19 cellular contexts compared by ENCODE assay signal in genomic region chr10:74926791-74927585, GRCh38.
A peak's percentile ranks its signal among the peaks of the same experiment; 100 is the strongest.
DNase-seq lines count a peak whose midpoint lies in the region; ATAC-seq and TF ChIP-seq lines count a peak whose summit lies in the region.
"Had no signal": no experiment of that assay in that cellular context is flagged by ENCODE, and none has a peak within 500 bp of the region (broad histone marks: within the 10 kb centered on the region; RNA-seq: fewer than 3 reads in every experiment).

No MANE protein-coding gene starts in this region.

- DNase-seq in NCI-H526 (lab: John Stamatoyannopoulos, UW) (peak; percentile 16 to 48), caudate nucleus (lab: John Stamatoyannopoulos, UW) (peak in 9 of 61 donors; percentile 7 to 33 (median 14)), mucosa of descending colon (no peak), suprapubic skin (ENCODE audit: low spot score in 2 of 2) (no peak), Right ventricle myocardium superior (no peak), dermis blood vessel endothelial cell (no peak), A172 (ENCODE audit: low spot score) (no peak), osteocyte (ENCODE audit: extremely low spot score, unreplicated experiment) (no peak)
- DNase-seq: activated CD8-positive, alpha-beta memory T cell treated with anti-CD3 and anti-CD28 coated beads for 24 hours; amniotic stem cell; colonic mucosa; DMS53; H7; NCI-H510A; stimulated activated naive CD4-positive, alpha-beta T cell had no signal

- H3K4me1 ChIP-seq in mucosa of descending colon (ENCODE audit: low read depth) = peaks cover 16% of the 10 kb centered on the region
- peaks cover 69% of the 10 kb centered on the region for H3K4me1 ChIP-seq in suprapubic skin
- H3K4me1 ChIP-seq: colonic mucosa had no signal

- no peaks in the 10 kb centered on the region for H3K27me3 Mint-ChIP-seq in osteocyte (ENCODE audit: unreplicated experiment)

- H3K27me3 ChIP-seq in suprapubic skin = no peaks in the 10 kb centered on the region
- H3K27me3 ChIP-seq: BLaER1 treated with 17β-estradiol and CSF1 and Interleukin-3, amounts not matched to agents 10 nM and 100 nM; colonic mucosa had no signal

- H3K27ac ChIP-seq in caudate nucleus (ENCODE audit: low read depth, low read length) (peak overlapping the region; percentile 83), suprapubic skin (peak overlapping the region; percentile 25)
- H3K27ac ChIP-seq: BLaER1 treated with 17β-estradiol and CSF1 and Interleukin-3, amounts not matched to agents 10 nM and 100 nM; colonic mucosa; VCaP had no signal

- WGBS in suprapubic skin = 77% methylated on average over 4 of the region's 4 CpGs

- TF ChIP-seq EP300 in suprapubic skin (IDR thresholded peaks at IDR 0.05) = no peak

- intact Hi-C loops in mucosa of descending colon (cut with DNase I, micrococcal nuclease) (no loop called here), Right ventricle myocardium superior (cut with DNase I) (no loop called here)

- H3K4me1 Mint-ChIP-seq in osteocyte (ENCODE audit: unreplicated experiment) = peaks cover 52% of the 10 kb centered on the region

- H3K4me3 ChIP-seq in mucosa of descending colon (no peak overlapping the region), suprapubic skin (no peak overlapping the region)
- H3K4me3 ChIP-seq: BLaER1 treated with 17β-estradiol and CSF1 and Interleukin-3, amounts not matched to agents 10 nM and 100 nM; colonic mucosa had no signal

- ATAC-seq in mucosa of descending colon (peak; percentile 47), Right ventricle myocardium superior (ENCODE audit: poor library complexity) (no peak)
- ATAC-seq: esophagus mucosa, left lobe of liver had no signal

- H3K36me3 ChIP-seq in mucosa of descending colon (ENCODE audit: low read depth) (no peaks in the 10 kb centered on the region), suprapubic skin (no peaks in the 10 kb centered on the region)
- H3K36me3 ChIP-seq: colonic mucosa had no signal

- no peaks in the 10 kb centered on the region for H3K9me3 Mint-ChIP-seq in osteocyte (ENCODE audit: unreplicated experiment)

- H3K27ac Mint-ChIP-seq in osteocyte (ENCODE audit: unreplicated experiment) = no peak overlapping the region

- TF ChIP-seq POLR2A in suprapubic skin (IDR thresholded peaks at IDR 0.05) = no peak

- H3K36me3 Mint-ChIP-seq in osteocyte (ENCODE audit: unreplicated experiment) = no peaks in the 10 kb centered on the region

- TF ChIP-seq CTCF in mucosa of descending colon (IDR thresholded peaks at IDR 0.05) = no peak
- no peak for TF ChIP-seq CTCF in suprapubic skin (IDR thresholded peaks at IDR 0.05)
- no peak for TF ChIP-seq CTCF in osteocyte (IDR thresholded peaks at IDR 0.05)

- H3K4me3 Mint-ChIP-seq in osteocyte (ENCODE audit: unreplicated experiment) = no peak overlapping the region

- H3K9me3 ChIP-seq in mucosa of descending colon = no peaks in the 10 kb centered on the region
- no peaks in the 10 kb centered on the region for H3K9me3 ChIP-seq in suprapubic skin
- H3K9me3 ChIP-seq: BLaER1 treated with 17β-estradiol and CSF1 and Interleukin-3, amounts not matched to agents 10 nM and 100 nM; colonic mucosa had no signal

Comparison
In these comparisons a context has a peak if more than half of its experiments do, and no peak if none do; other contexts are left out.
1. DNase-seq: peak in NCI-H526 (2 of 2); none in mucosa of descending colon (0 of 3), suprapubic skin (0 of 2), Right ventricle myocardium superior (single experiment), dermis blood vessel endothelial cell (single experiment), A172 (single experiment) and osteocyte (single experiment).